ENCODE assay signal across 8 cellular contexts in genomic region chr1:151311589-151312331, GRCh38. TPM values are rescaled to one million over a fixed set of nuclear protein-coding genes. Genes with fewer than 3 reads are reported as not detected.
DNase-seq lines count a peak whose midpoint lies in the region; ATAC-seq and TF ChIP-seq lines count a peak whose summit lies in the region.

No MANE protein-coding gene starts in this region.

- peak overlapping the region; percentile 74; the same call in 1 of the 2 replicates for H3K23ac ChIP-seq in IMR-90 (ENCODE audit: low read depth, low read length)

- peaks cover 57% of the 10 kb centered on the region for H3K9me1 ChIP-seq in IMR-90 (ENCODE audit: insufficient read depth, low read length)

- peak overlapping the region; percentile 83 for H2BK20ac ChIP-seq in IMR-90 (ENCODE audit: low read depth, low read length)

- peak overlapping the region; percentile 97 for H3K27ac Mint-ChIP-seq in activated CD8-positive, alpha-beta T cell treated with anti-CD3 and anti-CD28 coated beads for 36 hours
- H3K27ac Mint-ChIP-seq in effector memory CD8-positive, alpha-beta T cell, result peak overlapping the region; percentile 91 to 95
- peak overlapping the region; percentile 21 to 88 (median 63) for H3K27ac Mint-ChIP-seq in naive thymus-derived CD4-positive, alpha-beta T cell
- peak overlapping the region; percentile 98 for H3K27ac Mint-ChIP-seq in stimulated activated effector memory CD8-positive, alpha-beta T cell treated with anti-CD3 and anti-CD28 coated beads, Interleukin-12 subunit alpha, Interleukin-12 subunit beta, amount 100 ng/mL, for 72 hours

- H3K79me1 ChIP-seq in IMR-90 (ENCODE audit: low read depth in 1 of 2, low read length in 2 of 2), result peaks cover 44 to 90% of the 10 kb centered on the region in 2 experiments

- peak overlapping the region; percentile 40; the same call in 2 of the 3 replicates for H2BK15ac ChIP-seq in IMR-90 (ENCODE audit: low read depth, low read length)

- DNase-seq in IMR-90, result peak; percentile 100
- peak; percentile 93 for DNase-seq in activated CD8-positive, alpha-beta T cell treated with anti-CD3 and anti-CD28 coated beads for 36 hours
- peak; percentile 24 to 27 (median 26) for DNase-seq in effector memory CD8-positive, alpha-beta T cell
- peak in 1 of 9 donors; percentile 65 for DNase-seq in naive thymus-derived CD4-positive, alpha-beta T cell
- DNase-seq in stimulated activated effector memory CD8-positive, alpha-beta T cell treated with anti-CD3 and anti-CD28 coated beads, Interleukin-12 subunit alpha, Interleukin-12 subunit beta, amount 100 ng/mL, for 72 hours (ENCODE audit: low spot score in 2 of 2), result peak; percentile 51 to 80

- H3K4me1 Mint-ChIP-seq in activated CD8-positive, alpha-beta T cell treated with anti-CD3 and anti-CD28 coated beads for 36 hours (ENCODE audit: low read depth), result peaks cover 27% of the 10 kb centered on the region
- H3K4me1 Mint-ChIP-seq in effector memory CD8-positive, alpha-beta T cell (ENCODE audit: low read depth in 2 of 2), result peaks cover 33 to 38% of the 10 kb centered on the region in 2 donors
- peaks cover 30 to 58% (median 48%) of the 10 kb centered on the region in 7 donors for H3K4me1 Mint-ChIP-seq in naive thymus-derived CD4-positive, alpha-beta T cell
- H3K4me1 Mint-ChIP-seq in stimulated activated effector memory CD8-positive, alpha-beta T cell treated with anti-CD3 and anti-CD28 coated beads, Interleukin-12 subunit alpha, Interleukin-12 subunit beta, amount 100 ng/mL, for 72 hours, result peaks cover 47% of the 10 kb centered on the region

- no CpG with 5 or more reads among the region's 7 CpGs for WGBS in IMR-90 (ENCODE audit: extremely low coverage in 2 of 2, insufficient read length in 1 of 2), 2 experiments

- POLR2A ChIA-PET in IMR-90 (lab: Charles Lee; ENCODE audit: unreplicated experiment), result interaction anchor here (1.0 to 1.1 kb wide), 2 partner anchors 9 to 14 kb away, joined by 4 read pairs; no protein-coding TSS in a partner anchor
- POLR2A ChIA-PET in activated CD8-positive, alpha-beta T cell treated with anti-CD3 and anti-CD28 coated beads for 36 hours (lab: Charles Lee), result interaction anchor here (0.5 to 10.6 kb wide), 15 partner anchors 10 to 294 kb away, joined by 3 to 120 read pairs (median 5); partner anchors contain the start of genes PI4KB, PSMB4, RFX5 and VPS72
- POLR2A ChIA-PET in naive thymus-derived CD4-positive, alpha-beta T cell (lab: Charles Lee), result interaction anchor here (0.6 to 1.6 kb wide), 4 partner anchors 14 to 30 kb away, joined by 3 to 4 read pairs (median 4); partner anchors contain the start of gene PI4KB

- H3K9me3 Mint-ChIP-seq in activated CD8-positive, alpha-beta T cell treated with anti-CD3 and anti-CD28 coated beads for 36 hours, result no peaks in the 10 kb centered on the region
- H3K9me3 Mint-ChIP-seq in effector memory CD8-positive, alpha-beta T cell, result no peaks in the 10 kb centered on the region
- no peaks in the 10 kb centered on the region for H3K9me3 Mint-ChIP-seq in naive thymus-derived CD4-positive, alpha-beta T cell
- H3K9me3 Mint-ChIP-seq in stimulated activated effector memory CD8-positive, alpha-beta T cell treated with anti-CD3 and anti-CD28 coated beads, Interleukin-12 subunit alpha, Interleukin-12 subunit beta, amount 100 ng/mL, for 72 hours, result no peaks in the 10 kb centered on the region

- H2AK5ac ChIP-seq in IMR-90 (ENCODE audit: low read depth, low read length), result peak overlapping the region; percentile 52; the same call in 1 of the 2 replicates

- no peaks in the 10 kb centered on the region for H3K9me3 ChIP-seq in IMR-90 (ENCODE audit: control insufficient read depth, insufficient read depth, low read length)
- no peaks in the 10 kb centered on the region for H3K9me3 ChIP-seq in naive thymus-derived CD4-positive, alpha-beta T cell (ENCODE audit: control insufficient read depth in 2 of 3, low read length in 3 of 3)

- H3K4me3 ChIP-seq in IMR-90 (ENCODE audit: insufficient read depth, low read depth, low read length), result no peak overlapping the region
- no peak overlapping the region for H3K4me3 ChIP-seq in naive thymus-derived CD4-positive, alpha-beta T cell (ENCODE audit: low read length)

- in situ Hi-C loops in IMR-90 (cut with MboI; ENCODE audit: low sequenced_read_pairs), result loop anchor here (25.0 kb wide), 1 partner anchor 676 kb away; the partner anchor contains the start of gene S100A10

- peak; percentile 89 for ATAC-seq in IMR-90 (ENCODE audit: low read depth)
- ATAC-seq in activated CD8-positive, alpha-beta T cell treated with anti-CD3 and anti-CD28 coated beads for 36 hours, result peak; percentile 100
- peak; percentile 97 for ATAC-seq in effector memory CD8-positive, alpha-beta T cell (replicated peaks)
- ATAC-seq in naive thymus-derived CD4-positive, alpha-beta T cell, result peak; percentile 94
- peak; percentile 100 for ATAC-seq in stimulated activated effector memory CD8-positive, alpha-beta T cell treated with anti-CD3 and anti-CD28 coated beads, Interleukin-12 subunit alpha, Interleukin-12 subunit beta, amount 100 ng/mL, for 72 hours
- ATAC-seq in HG03354 (IDR thresholded peaks at IDR 0.05; ENCODE audit: poor library complexity, severe bottlenecking, unreplicated experiment), result no peak
- no peak for ATAC-seq in GM21717 (IDR thresholded peaks at IDR 0.05; ENCODE audit: unreplicated experiment)

- H4K5ac ChIP-seq in IMR-90 (ENCODE audit: low read depth, low read length), result peak overlapping the region; percentile 8; the same call in 1 of the 2 replicates

- peak overlapping the region; percentile 0 for H3K4me3 Mint-ChIP-seq in activated CD8-positive, alpha-beta T cell treated with anti-CD3 and anti-CD28 coated beads for 36 hours
- H3K4me3 Mint-ChIP-seq in effector memory CD8-positive, alpha-beta T cell, result peak overlapping the region in 1 of 2 donors; percentile 33
- peak overlapping the region in 2 of 10 donors; percentile 7 to 12 for H3K4me3 Mint-ChIP-seq in naive thymus-derived CD4-positive, alpha-beta T cell
- H3K4me3 Mint-ChIP-seq in stimulated activated effector memory CD8-positive, alpha-beta T cell treated with anti-CD3 and anti-CD28 coated beads, Interleukin-12 subunit alpha, Interleukin-12 subunit beta, amount 100 ng/mL, for 72 hours, result peak overlapping the region; percentile 59

- 0 out of 2 replicates have a peak, but pooled peaks have one; percentile 44 for TF ChIP-seq POLR2A in IMR-90 (IDR thresholded peaks at IDR 0.05; ENCODE audit: low read depth, low read length)

- H3K27me3 Mint-ChIP-seq in activated CD8-positive, alpha-beta T cell treated with anti-CD3 and anti-CD28 coated beads for 36 hours, result no peaks in the 10 kb centered on the region
- no peaks in the 10 kb centered on the region for H3K27me3 Mint-ChIP-seq in effector memory CD8-positive, alpha-beta T cell
- no peaks in the 10 kb centered on the region for H3K27me3 Mint-ChIP-seq in naive thymus-derived CD4-positive, alpha-beta T cell

- H3K27me3 ChIP-seq in IMR-90 (ENCODE audit: control insufficient read depth, insufficient read depth, low read length), result no peaks in the 10 kb centered on the region
- H3K27me3 ChIP-seq in naive thymus-derived CD4-positive, alpha-beta T cell (ENCODE audit: control insufficient read depth in 2 of 2, insufficient read depth in 2 of 2, low read length in 2 of 2), result no peaks in the 10 kb centered on the region

- peak overlapping the region; percentile 71 for H2AK9ac ChIP-seq in IMR-90 (replicated peaks; ENCODE audit: low read depth, low read length, poor library complexity)

- peak overlapping the region; percentile 85 for H2BK120ac ChIP-seq in IMR-90 (ENCODE audit: low read depth, low read length)

- peak overlapping the region; percentile 58; the same call in 1 of the 2 replicates for H3K56ac ChIP-seq in IMR-90 (ENCODE audit: extremely low read depth, insufficient read depth, low read length)

- intact Hi-C loops in IMR-90 (cut with micrococcal nuclease), result loop anchor here (1.0 kb wide), 1 partner anchor 16 kb away; the partner anchor contains the start of gene PI4KB
- intact Hi-C loops in activated CD8-positive, alpha-beta T cell treated with anti-CD3 and anti-CD28 coated beads for 36 hours (cut with micrococcal nuclease), result no loop called here
- intact Hi-C loops in naive thymus-derived CD4-positive, alpha-beta T cell (cut with micrococcal nuclease), result loop anchor here (1.0 to 2.0 kb wide), 2 partner anchors 15 to 16 kb away; partner anchors contain the start of gene PI4KB (in 2 of the 2)

- H3K4ac ChIP-seq in IMR-90 (ENCODE audit: low read depth, low read length), result peak overlapping the region; percentile 78

- dilution Hi-C loops in IMR-90 (cut with HindIII; ENCODE audit: low sequenced_read_pairs, unreplicated experiment), result no loop called here

- peak overlapping the region; percentile 36 for H3K4me2 ChIP-seq in IMR-90 (ENCODE audit: low read depth, low read length)

- H4K8ac ChIP-seq in IMR-90 (ENCODE audit: low read depth in 2 of 2, low read length in 2 of 2), result peak overlapping the region in 1 of 2 experiments; percentile 61; a peak in 2 of 4 replicates

- CTCF ChIA-PET in IMR-90 (lab: Yijun Ruan, JAX), result interaction anchor here (0.5 to 1.9 kb wide), 3 partner anchors 11 to 1212 kb away, joined by 3 to 12 read pairs (median 3); no protein-coding TSS in a partner anchor
- CTCF ChIA-PET in activated CD8-positive, alpha-beta T cell treated with anti-CD3 and anti-CD28 coated beads for 36 hours (lab: Charles Lee), result interaction anchor here (0.8 to 14.1 kb wide), 8 partner anchors 8 to 100 kb away, joined by 3 to 179 read pairs (median 4); partner anchors contain the start of gene PI4KB
- CTCF ChIA-PET in naive thymus-derived CD4-positive, alpha-beta T cell (lab: Charles Lee), result interaction anchor here (1.8 kb wide), 1 partner anchor 29 kb away, joined by 6 read pairs; no protein-coding TSS in a partner anchor

- H3K14ac ChIP-seq in IMR-90 (replicated peaks; ENCODE audit: low read depth, low read length), result peak overlapping the region; percentile 56

- TF ChIP-seq CTCF in 22Rv1 (IDR thresholded peaks at IDR 0.05) (no peak), IMR-90 (conservative IDR thresholded peaks at IDR 0.05; ENCODE audit: low read depth, low read length) (no peak)
- no peak for TF ChIP-seq CTCF in activated CD8-positive, alpha-beta T cell treated with anti-CD3 and anti-CD28 coated beads for 36 hours (IDR thresholded peaks at IDR 0.05)

- no TSS peak for BruUV-seq in IMR-90 (replicated peaks; lab: Mats Ljungman, UMichigan)

- H2AFZ ChIP-seq in IMR-90 (replicated peaks; ENCODE audit: low read length, poor library complexity), result no peak overlapping the region

- H4K20me1 ChIP-seq in IMR-90 (ENCODE audit: insufficient read depth, low read length), result peaks cover 51% of the 10 kb centered on the region

- H3K36me3 Mint-ChIP-seq in activated CD8-positive, alpha-beta T cell treated with anti-CD3 and anti-CD28 coated beads for 36 hours (ENCODE audit: low read depth), result peaks cover 19% of the 10 kb centered on the region
- peaks cover 26% of the 10 kb centered on the region for H3K36me3 Mint-ChIP-seq in effector memory CD8-positive, alpha-beta T cell (ENCODE audit: insufficient read depth)
- peaks cover 0 to 48% (median 7%) of the 10 kb centered on the region in 5 donors for H3K36me3 Mint-ChIP-seq in naive thymus-derived CD4-positive, alpha-beta T cell
- peaks cover 97% of the 10 kb centered on the region for H3K36me3 Mint-ChIP-seq in stimulated activated effector memory CD8-positive, alpha-beta T cell treated with anti-CD3 and anti-CD28 coated beads, Interleukin-12 subunit alpha, Interleukin-12 subunit beta, amount 100 ng/mL, for 72 hours

- peak overlapping the region; percentile 21; the same call in 1 of the 2 replicates for H3K18ac ChIP-seq in IMR-90 (ENCODE audit: low read depth, low read length)

- H2BK5ac ChIP-seq in IMR-90 (ENCODE audit: low read depth, low read length, poor library complexity, severe bottlenecking), result peak overlapping the region; percentile 57

- peak overlapping the region; percentile 62 for H4K91ac ChIP-seq in IMR-90 (ENCODE audit: insufficient read depth, low read depth, low read length)

- H3K9ac ChIP-seq in IMR-90 (ENCODE audit: low read depth, low read length), result no peak overlapping the region; the same call in 1 of the 2 replicates

- peaks cover 39% of the 10 kb centered on the region for H3K4me1 ChIP-seq in IMR-90 (ENCODE audit: control insufficient read depth, insufficient read depth, low read length)
- peaks cover 4 to 10% of the 10 kb centered on the region in 2 donors for H3K4me1 ChIP-seq in naive thymus-derived CD4-positive, alpha-beta T cell (ENCODE audit: control insufficient read depth in 2 of 2, insufficient read depth in 2 of 2, low read length in 2 of 2)

- no peak; the same call in 1 of the 2 replicates for TF ChIP-seq RAD21 in IMR-90 (IDR thresholded peaks at IDR 0.05; ENCODE audit: low read length)

- H3K27ac ChIP-seq in 22Rv1 (peak overlapping the region; percentile 19), IMR-90 (ENCODE audit: insufficient read depth, low read length) (peak overlapping the region; percentile 68)
- H3K27ac ChIP-seq in naive thymus-derived CD4-positive, alpha-beta T cell (ENCODE audit: low read depth, low read length), result peak overlapping the region; percentile 4

- peaks cover 45% of the 10 kb centered on the region for H3K36me3 ChIP-seq in IMR-90 (ENCODE audit: control insufficient read depth, insufficient read depth, low read length)
- peaks cover 0 to 99% (median 10%) of the 10 kb centered on the region in 3 experiments for H3K36me3 ChIP-seq in naive thymus-derived CD4-positive, alpha-beta T cell (ENCODE audit: control insufficient read depth in 2 of 3, insufficient read depth in 3 of 3, low read length in 3 of 3)

RNA-seq across cellular contexts. Expression of gene PI4KB, which starts 15.5 kb away (rescaled TPM):
- total RNA-seq in IMR-90 (2012; rRNA removed), result 77.2 and 94.5 TPM in 2 replicates
- 82.4 and 91.5 TPM in 2 replicates for polyA plus RNA-seq in IMR-90 (2012; rRNA removed)
- 47.9 and 66.0 TPM in 2 replicates for polyA plus RNA-seq in IMR-90 (2012; cell fraction: cytosol; rRNA removed)
- 103 and 135 TPM in 2 replicates for polyA plus RNA-seq in IMR-90 (2012; cell fraction: nucleus; rRNA removed; ENCODE audit: low replicate concordance)
- 10 to 100 TPM; 46.6 to 47.3 TPM for total RNA-seq in activated CD8-positive, alpha-beta T cell treated with anti-CD3 and anti-CD28 coated beads for 36 hours
- total RNA-seq in naive thymus-derived CD4-positive, alpha-beta T cell, result 10 to 100 TPM; 64.0 to 91.9 (median 76.3) TPM
- polyA plus RNA-seq in naive thymus-derived CD4-positive, alpha-beta T cell, result 10 to 100 TPM; 48.5 to 76.7 TPM

RNA-seq across cellular contexts. Expression of gene ZNF687, which starts 29.7 kb away (rescaled TPM):
- total RNA-seq in IMR-90 (2012; rRNA removed), result 5.7 and 6.4 TPM in 2 replicates
- polyA plus RNA-seq in IMR-90 (2012; rRNA removed), result 10.8 and 13.7 TPM in 2 replicates
- polyA plus RNA-seq in IMR-90 (2012; cell fraction: cytosol; rRNA removed), result 5.8 and 12.6 TPM in 2 replicates
- polyA plus RNA-seq in IMR-90 (2012; cell fraction: nucleus; rRNA removed; ENCODE audit: low replicate concordance), result 22.7 and 52.2 TPM in 2 replicates
- 10 to 100 TPM; 27.3 to 29.5 TPM for total RNA-seq in activated CD8-positive, alpha-beta T cell treated with anti-CD3 and anti-CD28 coated beads for 36 hours
- 10 to 100 TPM; 30.4 to 38.1 (median 32.3) TPM for total RNA-seq in naive thymus-derived CD4-positive, alpha-beta T cell
- 1 to 10 TPM; 1.1 to 1.5 TPM for polyA plus RNA-seq in naive thymus-derived CD4-positive, alpha-beta T cell

RNA-seq across cellular contexts. Expression of gene RFX5, which starts 35.3 kb away (rescaled TPM):
- total RNA-seq in IMR-90 (2012; rRNA removed), result 37.8 and 44.4 TPM in 2 replicates
- polyA plus RNA-seq in IMR-90 (2012; rRNA removed), result 26.8 and 29.3 TPM in 2 replicates
- 17.7 and 36.9 TPM in 2 replicates for polyA plus RNA-seq in IMR-90 (2012; cell fraction: cytosol; rRNA removed)
- polyA plus RNA-seq in IMR-90 (2012; cell fraction: nucleus; rRNA removed; ENCODE audit: low replicate concordance), result 74.2 and 105 TPM in 2 replicates
- 10 to 100 TPM; 55.6 to 55.7 TPM for total RNA-seq in activated CD8-positive, alpha-beta T cell treated with anti-CD3 and anti-CD28 coated beads for 36 hours
- 10 to 100 TPM; 62.6 to 89.3 (median 82.2) TPM for total RNA-seq in naive thymus-derived CD4-positive, alpha-beta T cell
- 10 to 100 TPM; 26.6 to 29.6 TPM for polyA plus RNA-seq in naive thymus-derived CD4-positive, alpha-beta T cell

RNA-seq across cellular contexts. Expression of gene PSMD4, which starts 57.2 kb away (rescaled TPM):
- 289 and 349 TPM in 2 replicates for total RNA-seq in IMR-90 (2012; rRNA removed)
- polyA plus RNA-seq in IMR-90 (2012; rRNA removed), result 282 and 314 TPM in 2 replicates
- 247 and 276 TPM in 2 replicates for polyA plus RNA-seq in IMR-90 (2012; cell fraction: cytosol; rRNA removed)
- polyA plus RNA-seq in IMR-90 (2012; cell fraction: nucleus; rRNA removed; ENCODE audit: low replicate concordance), result 150 and 155 TPM in 2 replicates
- 100 to 1,000 TPM; 203 to 214 TPM for total RNA-seq in activated CD8-positive, alpha-beta T cell treated with anti-CD3 and anti-CD28 coated beads for 36 hours
- 100 to 1,000 TPM in 3 of 5 experiments, 10 to 100 TPM in 2; 72.0 to 193 (median 126) TPM for total RNA-seq in naive thymus-derived CD4-positive, alpha-beta T cell
- polyA plus RNA-seq in naive thymus-derived CD4-positive, alpha-beta T cell, result 100 to 1,000 TPM; 239 to 258 TPM

Comparison
In these comparisons a context has a peak if more than half of its experiments do, and no peak if none do; other contexts are left out.
1. H3K27ac ChIP-seq: peak in every context shown above with its lines; median percentile 68 in IMR-90; 19 in 22Rv1; 4 in naive thymus-derived CD4-positive, alpha-beta T cell.
2. ATAC-seq: peak in IMR-90 (single experiment), activated CD8-positive, alpha-beta T cell treated with anti-CD3 and anti-CD28 coated beads for 36 hours (single experiment), effector memory CD8-positive, alpha-beta T cell (single experiment), naive thymus-derived CD4-positive, alpha-beta T cell (single experiment) and stimulated activated effector memory CD8-positive, alpha-beta T cell treated with anti-CD3 and anti-CD28 coated beads, Interleukin-12 subunit alpha, Interleukin-12 subunit beta, amount 100 ng/mL, for 72 hours (single experiment); none in HG03354 (single experiment) and GM21717 (single experiment).
3. Peak in every context shown above with its lines, with median percentiles within 50 percentile points of each other: H3K27ac Mint-ChIP-seq.